Comparison of ENCODE assay signal across 20 cellular contexts in genomic region chr4:118400362-118400761, GRCh38. TPM values are rescaled to one million over a fixed set of nuclear protein-coding genes. Genes with fewer than 3 reads are reported as not detected.
A peak's percentile ranks its signal among the peaks of the same experiment; 100 is the strongest.
DNase-seq lines count a peak whose midpoint lies in the region; ATAC-seq and TF ChIP-seq lines count a peak whose summit lies in the region.
"Had no signal": no experiment of that assay in that cellular context is flagged by ENCODE, and none has a peak within 500 bp of the region (broad histone marks: within the 10 kb centered on the region; RNA-seq: fewer than 3 reads in every experiment).

No MANE protein-coding gene starts in this region.

- BruUV-seq in MCF 10A (replicated peaks; lab: Mats Ljungman, UMichigan) (no TSS peak), mammary epithelial cell (replicated peaks; lab: Mats Ljungman, UMichigan) (no TSS peak)

- no peak for TF ChIP-seq POLR2A in right lobe of liver (IDR thresholded peaks at IDR 0.05)

- DNase-seq in MCF 10A (ENCODE audit: unreplicated experiment) (no peak), mammary epithelial cell (no peak), fibroblast of villous mesenchyme (ENCODE audit: low read depth) (peak; percentile 8), right lobe of liver (no peak), NCI-H128 (lab: John Stamatoyannopoulos, UW; ENCODE audit: unreplicated experiment) (no peak)
- no peak for DNase-seq in CD4-positive, alpha-beta memory T cell
- no peak for DNase-seq in activated CD4-positive, alpha-beta T cell treated with anti-CD3 and anti-CD28 coated beads, Interleukin-2, amount 50 U/mL, for 1 hour
- DNase-seq: ACHN; activated CD4-positive, alpha-beta T cell treated with anti-CD3 and anti-CD28 coated beads for 36 hours; activated naive CD4-positive, alpha-beta T cell treated with Interleukin-2 at 50 U/mL for 16 hours; CD8-positive, alpha-beta memory T cell; esophagus squamous epithelium; NCI-H1436 treated with DMSO at 0.1 percent for 48 hours; stimulated activated naive B cell treated with anti-CD40 and anti-IgM and Interleukin-4, amounts not matched to agents 10 μg/mL and 1 μg/mL and 100 μg/mL, for 72 hours; T-helper 1 cell; transverse colon had no signal

- no peak overlapping the region for H3K4me3 Mint-ChIP-seq in MCF 10A (ENCODE audit: unreplicated experiment)
- H3K4me3 Mint-ChIP-seq in CD4-positive, alpha-beta memory T cell, result no peak overlapping the region
- H3K4me3 Mint-ChIP-seq: activated CD4-positive, alpha-beta T cell treated with anti-CD3 and anti-CD28 coated beads for 36 hours; CD8-positive, alpha-beta memory T cell; stimulated activated naive B cell treated with anti-CD40 and anti-IgM and Interleukin-4, amounts not matched to agents 10 μg/mL and 1 μg/mL and 100 μg/mL, for 72 hours had no signal

- no peak overlapping the region for H3K27ac ChIP-seq in mammary epithelial cell (ENCODE audit: insufficient read depth, low read depth, low read length)
- H3K27ac ChIP-seq in right lobe of liver, result no peak overlapping the region
- no peak overlapping the region for H3K27ac ChIP-seq in CD4-positive, alpha-beta memory T cell (ENCODE audit: low read depth, low read length)
- H3K27ac ChIP-seq: esophagus squamous epithelium, hepatocyte, transverse colon had no signal

- ATAC-seq in SK-N-SH treated with all-trans-retinoic acid at 6 μM for 48 hours (peak; percentile 52; the same call in 1 of the 3 replicates), right lobe of liver (no peak)
- ATAC-seq: activated CD4-positive, alpha-beta T cell treated with anti-CD3 and anti-CD28 coated beads for 36 hours; left lobe of liver; Panc1; stimulated activated naive B cell treated with anti-CD40 and anti-IgM and Interleukin-4, amounts not matched to agents 10 μg/mL and 1 μg/mL and 100 μg/mL, for 72 hours had no signal

- no peaks in the 10 kb centered on the region for H3K9me3 Mint-ChIP-seq in MCF 10A (ENCODE audit: unreplicated experiment)
- H3K9me3 Mint-ChIP-seq in CD4-positive, alpha-beta memory T cell, result peaks cover 0 to 3% (median 0%) of the 10 kb centered on the region in 8 donors

- H3K9ac ChIP-seq in mammary epithelial cell (ENCODE audit: insufficient read depth, low read length), result no peak overlapping the region

- TF ChIP-seq CTCF in MCF 10A (IDR thresholded peaks at IDR 0.05; ENCODE audit: unreplicated experiment) (no peak), mammary epithelial cell (conservative IDR thresholded peaks at IDR 0.05 in 1 of 2, IDR thresholded peaks at IDR 0.05 in 1 of 2; ENCODE audit: extremely low read depth in 1 of 2, insufficient read depth in 1 of 2, low read depth in 1 of 2, low read length in 2 of 2) (no peak), fibroblast of villous mesenchyme (IDR thresholded peaks at IDR 0.05; ENCODE audit: insufficient read depth, low read depth, low read length) (no peak), right lobe of liver (IDR thresholded peaks at IDR 0.05) (no peak)

- peaks cover 23% of the 10 kb centered on the region for H3K4me1 ChIP-seq in mammary epithelial cell (ENCODE audit: insufficient read depth, low read length)
- no peaks in the 10 kb centered on the region for H3K4me1 ChIP-seq in right lobe of liver
- H3K4me1 ChIP-seq in CD4-positive, alpha-beta memory T cell (ENCODE audit: insufficient read depth, low read length), result no peaks in the 10 kb centered on the region
- H3K4me1 ChIP-seq: transverse colon had no signal

- H3K9me3 ChIP-seq in mammary epithelial cell (replicated peaks; ENCODE audit: insufficient read depth, low read length) (no peaks in the 10 kb centered on the region), right lobe of liver (no peaks in the 10 kb centered on the region)
- H3K9me3 ChIP-seq in CD4-positive, alpha-beta memory T cell (ENCODE audit: control insufficient read depth in 1 of 2, low read length in 2 of 2), result no peaks in the 10 kb centered on the region
- H3K9me3 ChIP-seq: esophagus squamous epithelium, transverse colon had no signal

- 98% methylated on average over 3 of the region's 3 CpGs for WGBS in mammary epithelial cell (ENCODE audit: low coverage, missing lambda C conversion rate)
- WGBS in right lobe of liver (ENCODE audit: insufficient coverage, low coverage, low lambda C conversion rate, missing lambda C conversion rate), result 53% methylated on average over 3 of the region's 3 CpGs

- no peaks in the 10 kb centered on the region for H3K79me2 ChIP-seq in mammary epithelial cell (ENCODE audit: insufficient read depth, low read length)
- H3K79me2 ChIP-seq: hepatocyte had no signal

- H3K4me1 Mint-ChIP-seq in MCF 10A (ENCODE audit: insufficient read depth, unreplicated experiment), result peaks cover 28% of the 10 kb centered on the region
- no peaks in the 10 kb centered on the region for H3K4me1 Mint-ChIP-seq in CD4-positive, alpha-beta memory T cell
- H3K4me1 Mint-ChIP-seq: activated CD4-positive, alpha-beta T cell treated with anti-CD3 and anti-CD28 coated beads for 36 hours; CD8-positive, alpha-beta memory T cell had no signal

- H3K4me2 ChIP-seq in mammary epithelial cell (ENCODE audit: insufficient read depth, low read depth, low read length), result no peak overlapping the region
- H3K4me2 ChIP-seq: hepatocyte had no signal

- H3K27ac Mint-ChIP-seq in MCF 10A (ENCODE audit: low read depth, unreplicated experiment), result peak overlapping the region; percentile 1
- no peak overlapping the region for H3K27ac Mint-ChIP-seq in CD4-positive, alpha-beta memory T cell
- H3K27ac Mint-ChIP-seq: activated CD4-positive, alpha-beta T cell treated with anti-CD3 and anti-CD28 coated beads for 36 hours; CD8-positive, alpha-beta memory T cell; stimulated activated naive B cell treated with anti-CD40 and anti-IgM and Interleukin-4, amounts not matched to agents 10 μg/mL and 1 μg/mL and 100 μg/mL, for 72 hours had no signal

- CTCF ChIA-PET in MCF 10A (lab: Yijun Ruan, JAX) (interaction anchor here (1.0 kb wide), 1 partner anchor 48 kb away, joined by 3 read pairs; the partner anchor contains the start of gene PRSS12), mammary epithelial cell (lab: Charles Lee; ENCODE audit: low non-redundant PET) (no interaction called here)
- CTCF ChIA-PET in CD4-positive, alpha-beta memory T cell (lab: Charles Lee; ENCODE audit: partially characterized antibody), result no interaction called here

- POLR2A ChIA-PET in MCF 10A (lab: Yijun Ruan, JAX), result interaction anchor here (0.6 to 1.4 kb wide), 2 partner anchors 12 to 16 kb away, joined by 3 to 4 read pairs; no protein-coding TSS in a partner anchor
- POLR2A ChIA-PET in CD4-positive, alpha-beta memory T cell (lab: Charles Lee; ENCODE audit: partially characterized antibody), result no interaction called here

- H2AFZ ChIP-seq in mammary epithelial cell (ENCODE audit: low read depth, low read length), result no peak overlapping the region
- H2AFZ ChIP-seq: hepatocyte had no signal

- intact Hi-C loops in MCF 10A (cut with micrococcal nuclease) (no loop called here), mammary epithelial cell (cut with micrococcal nuclease) (no loop called here), right lobe of liver (cut with DNase I) (no loop called here)
- intact Hi-C loops in CD4-positive, alpha-beta memory T cell (cut with micrococcal nuclease), result no loop called here

- no peaks in the 10 kb centered on the region for H3K27me3 Mint-ChIP-seq in MCF 10A (ENCODE audit: insufficient read depth, unreplicated experiment)
- peaks cover 16 to 17% of the 10 kb centered on the region in 2 donors for H3K27me3 Mint-ChIP-seq in CD4-positive, alpha-beta memory T cell

- no peak overlapping the region for H3K4me3 ChIP-seq in mammary epithelial cell (replicated peaks in 1 of 3; ENCODE audit: insufficient read depth in 1 of 3, low read depth in 2 of 3, low read length in 3 of 3)
- no peak overlapping the region for H3K4me3 ChIP-seq in fibroblast of villous mesenchyme (ENCODE audit: low read depth, low read length)
- no peak overlapping the region for H3K4me3 ChIP-seq in right lobe of liver
- H3K4me3 ChIP-seq in CD4-positive, alpha-beta memory T cell (ENCODE audit: low read length in 2 of 2), result no peak overlapping the region
- H3K4me3 ChIP-seq: esophagus squamous epithelium, hepatocyte, transverse colon had no signal

- H3K36me3 Mint-ChIP-seq in MCF 10A (ENCODE audit: insufficient read depth, unreplicated experiment), result no peaks in the 10 kb centered on the region
- H3K36me3 Mint-ChIP-seq in CD4-positive, alpha-beta memory T cell, result no peaks in the 10 kb centered on the region
- H3K36me3 Mint-ChIP-seq: CD8-positive, alpha-beta memory T cell; stimulated activated naive B cell treated with anti-CD40 and anti-IgM and Interleukin-4, amounts not matched to agents 10 μg/mL and 1 μg/mL and 100 μg/mL, for 72 hours had no signal

- H3K36me3 ChIP-seq in mammary epithelial cell (ENCODE audit: insufficient read depth, low read length), result no peaks in the 10 kb centered on the region
- no peaks in the 10 kb centered on the region for H3K36me3 ChIP-seq in right lobe of liver
- H3K36me3 ChIP-seq in CD4-positive, alpha-beta memory T cell (ENCODE audit: insufficient read depth, low read length), result no peaks in the 10 kb centered on the region
- H3K36me3 ChIP-seq: esophagus squamous epithelium, transverse colon had no signal

- dilution Hi-C loops in mammary epithelial cell (cut with HindIII; ENCODE audit: low sequenced_read_pairs), result no loop called here

- in situ Hi-C loops in mammary epithelial cell (cut with MboI; ENCODE audit: low sequenced_read_pairs in 2 of 2), result no loop called here

- H3K27me3 ChIP-seq in mammary epithelial cell (ENCODE audit: insufficient read depth, low read length) (no peaks in the 10 kb centered on the region), right lobe of liver (no peaks in the 10 kb centered on the region)
- H3K27me3 ChIP-seq in CD4-positive, alpha-beta memory T cell (ENCODE audit: insufficient read depth, low read length), result no peaks in the 10 kb centered on the region
- H3K27me3 ChIP-seq: hepatocyte, transverse colon had no signal

- no peaks in the 10 kb centered on the region for H4K20me1 ChIP-seq in mammary epithelial cell (ENCODE audit: insufficient read depth, low read length)

TF ChIP-seq in SK-N-SH treated with all-trans-retinoic acid at 6 μM for 48 hours, 23 proteins besides CTCF, POLR2A, EP300 and RAD21 (continues in another document):
- TF ChIP-seq BACH2 (CRISPR knock-in tag; IDR thresholded peaks at IDR 0.05; ENCODE audit: borderline replicate concordance) (no peak), CSDC2 (CRISPR knock-in tag; IDR thresholded peaks at IDR 0.05) (no peak), ZNF565 (CRISPR knock-in tag; conservative IDR thresholded peaks at IDR 0.05; ENCODE audit: low read depth) (no peak), ZFP30 (CRISPR knock-in tag; IDR thresholded peaks at IDR 0.05) (no peak), RARB (CRISPR knock-in tag; IDR thresholded peaks at IDR 0.05) (no peak), TOX (CRISPR knock-in tag; IDR thresholded peaks at IDR 0.05; ENCODE audit: borderline replicate concordance) (no peak), SNAI2 (CRISPR knock-in tag; IDR thresholded peaks at IDR 0.05) (no peak), PPARA (CRISPR knock-in tag; IDR thresholded peaks at IDR 0.05; ENCODE audit: borderline replicate concordance) (no peak)

RNA-seq across cellular contexts. Expression of gene PRSS12, which starts 47.6 kb away (rescaled TPM):
- total RNA-seq in MCF 10A (2022) (8.9 and 10.7 TPM in 2 replicates), mammary epithelial cell (10 to 100 TPM; 33.0 to 70.8 TPM), fibroblast of villous mesenchyme (11.7 and 19.3 TPM in 2 replicates), right lobe of liver (1 to 10 TPM in 2 of 6 experiments, under 1 TPM in 4; 0.12 to 1.4 (median 0.74) TPM)
- polyA plus RNA-seq in mammary epithelial cell, result 19.4 TPM
- polyA minus RNA-seq in mammary epithelial cell, result 25.5 TPM
- total RNA-seq in CD4-positive, alpha-beta memory T cell, result not detected
- under 1 TPM in 1 of 2 donors, not detected in 1; 0.03 TPM for polyA plus RNA-seq in CD4-positive, alpha-beta memory T cell
- total RNA-seq: activated CD4-positive, alpha-beta T cell treated with anti-CD3 and anti-CD28 coated beads for 36 hours; CD8-positive, alpha-beta memory T cell had no signal
- polyA plus RNA-seq: CD8-positive, alpha-beta memory T cell had no signal
